35 cellular contexts compared by ENCODE assay signal in genomic region chr17:47998044-47998443, GRCh38. TPM values are rescaled to one million over a fixed set of nuclear protein-coding genes. Genes with fewer than 3 reads are reported as not detected.
"Had no signal": no experiment of that assay in that cellular context is flagged by ENCODE, and none has a peak within 500 bp of the region (broad histone marks: within the 10 kb centered on the region; RNA-seq: fewer than 3 reads in every experiment).

No MANE protein-coding gene starts in this region.

- H3K9me3 ChIP-seq: ascending aorta, gastrocnemius medialis, left ventricle myocardium inferior, mucosa of descending colon, testis, transverse colon had no signal

- H3K9me3 Mint-ChIP-seq: activated naive CD4-positive, alpha-beta T cell treated with anti-CD3 and anti-CD28 coated beads, Interleukin-2, amount 10 ng/mL, durations not matched to agents 7 days and 5 days; activated naive CD8-positive, alpha-beta T cell treated with anti-CD3 and anti-CD28 coated beads, Interleukin-2, amount 10 ng/mL, durations not matched to agents 7 days and 5 days; activated T-helper 1 cell treated with anti-CD3 and anti-CD28 coated beads, Interleukin-12 subunit alpha, Interleukin-12 subunit beta, Interleukin-2, Interleukin-4 antibody, amounts not matched to agents 30 ng/mL and 10 ng/mL and 1 ng/mL, durations not matched to agents 14 hours and 24 hours and 36 hours; effector memory CD8-positive, alpha-beta T cell had no signal

- H3K79me2 ChIP-seq: hepatocyte had no signal

- H3K4me1 ChIP-seq: testis had no signal

- H3K27me3 Mint-ChIP-seq: progenitor cell of endocrine pancreas had no signal

- H2AFZ ChIP-seq: hepatocyte had no signal

- ATAC-seq: effector memory CD8-positive, alpha-beta T cell; gastrocnemius medialis; mucosa of descending colon; sciatic nerve had no signal

- H3K36me3 ChIP-seq: ascending aorta, brain microvascular endothelial cell, gastrocnemius medialis, left ventricle myocardium inferior, transverse colon had no signal

- H3K4me2 ChIP-seq: hepatocyte had no signal

- H3K4me3 ChIP-seq: ascending aorta, coronary artery, gastrocnemius medialis, hepatocyte, left ventricle myocardium inferior, mucosa of descending colon, testis, transverse colon had no signal

- H3K27ac ChIP-seq: ascending aorta, brain microvascular endothelial cell, gastrocnemius medialis, hepatocyte, left ventricle myocardium inferior, testis, transverse colon had no signal

- H3K27me3 ChIP-seq: brain microvascular endothelial cell, hepatocyte, testis, transverse colon had no signal

- H3K27ac Mint-ChIP-seq: activated naive CD4-positive, alpha-beta T cell treated with anti-CD3 and anti-CD28 coated beads, Interleukin-2, amount 10 ng/mL, durations not matched to agents 7 days and 5 days; activated naive CD8-positive, alpha-beta T cell treated with anti-CD3 and anti-CD28 coated beads, Interleukin-2, amount 10 ng/mL, durations not matched to agents 7 days and 5 days; activated T-helper 1 cell treated with anti-CD3 and anti-CD28 coated beads, Interleukin-12 subunit alpha, Interleukin-12 subunit beta, Interleukin-2, Interleukin-4 antibody, amounts not matched to agents 30 ng/mL and 10 ng/mL and 1 ng/mL, durations not matched to agents 14 hours and 24 hours and 36 hours; effector memory CD8-positive, alpha-beta T cell; progenitor cell of endocrine pancreas had no signal

- H3K4me3 Mint-ChIP-seq: activated naive CD4-positive, alpha-beta T cell treated with anti-CD3 and anti-CD28 coated beads, Interleukin-2, amount 10 ng/mL, durations not matched to agents 7 days and 5 days; activated naive CD8-positive, alpha-beta T cell treated with anti-CD3 and anti-CD28 coated beads, Interleukin-2, amount 10 ng/mL, durations not matched to agents 7 days and 5 days; activated T-helper 1 cell treated with anti-CD3 and anti-CD28 coated beads, Interleukin-12 subunit alpha, Interleukin-12 subunit beta, Interleukin-2, Interleukin-4 antibody, amounts not matched to agents 30 ng/mL and 10 ng/mL and 1 ng/mL, durations not matched to agents 14 hours and 24 hours and 36 hours; effector memory CD8-positive, alpha-beta T cell had no signal

- H3K36me3 Mint-ChIP-seq: activated naive CD4-positive, alpha-beta T cell treated with anti-CD3 and anti-CD28 coated beads, Interleukin-2, amount 10 ng/mL, durations not matched to agents 7 days and 5 days; activated naive CD8-positive, alpha-beta T cell treated with anti-CD3 and anti-CD28 coated beads, Interleukin-2, amount 10 ng/mL, durations not matched to agents 7 days and 5 days had no signal

- DNase-seq: activated CD4-positive, alpha-beta T cell treated with anti-CD3 and anti-CD28 coated beads for 4 hours; activated CD4-positive, alpha-beta T cell treated with anti-CD3 and anti-CD28 coated beads, Interleukin-2, amount 50 U/mL, for 4 hours; activated CD8-positive, alpha-beta memory T cell treated with anti-CD3 and anti-CD28 coated beads, Interleukin-2, amount 50 U/mL, for 4 hours; activated effector memory CD4-positive, alpha-beta T cell treated with anti-CD3 and anti-CD28 coated beads, Interleukin-2, amount 50 U/mL, for 16 hours; activated naive CD4-positive, alpha-beta T cell treated with anti-CD3 and anti-CD28 coated beads, Interleukin-2, amount 10 ng/mL, durations not matched to agents 7 days and 5 days; activated naive CD8-positive, alpha-beta T cell treated with anti-CD3 and anti-CD28 coated beads, Interleukin-2, amount 10 ng/mL, durations not matched to agents 7 days and 5 days; activated T-cell treated with anti-CD3 and anti-CD28 coated beads, Interleukin-2, amount 50 U/mL, for 1 hour; brain microvascular endothelial cell; effector memory CD8-positive, alpha-beta T cell; erythroblast; gastrocnemius medialis; islet precursor cell; left ventricle myocardium inferior; mucosa of descending colon; small intestine; stimulated activated CD4-positive, alpha-beta T cell treated with anti-CD3 and anti-CD28 coated beads, Interleukin-1b, Interleukin-23, amount 100 ng/mL, for 48 hours; stimulated activated CD4-positive, alpha-beta T cell treated with anti-CD3 and anti-CD28 coated beads, Interleukin-4, amount 100 ng/mL, for 4 hours; stimulated activated naive CD4-positive, alpha-beta T cell; testis; transverse colon had no signal

RNA-seq across cellular contexts. Expression of gene COPZ2, which starts 39.6 kb away (rescaled TPM):
- total RNA-seq: progenitor cell of endocrine pancreas had no signal
- polyA plus RNA-seq: neural cell had no signal

RNA-seq across cellular contexts. Expression of gene PRR15L, which starts 40.4 kb away (rescaled TPM):
- total RNA-seq: activated CD8-positive, alpha-beta memory T cell treated with anti-CD3 and anti-CD28 coated beads for 36 hours; activated naive CD8-positive, alpha-beta T cell treated with anti-CD3 and anti-CD28 coated beads, Interleukin-2, amount 10 ng/mL, durations not matched to agents 7 days and 5 days; activated T-helper 1 cell treated with anti-CD3 and anti-CD28 coated beads, Interleukin-12 subunit alpha, Interleukin-12 subunit beta, Interleukin-2, Interleukin-4 antibody, amounts not matched to agents 30 ng/mL and 10 ng/mL and 1 ng/mL, durations not matched to agents 14 hours and 24 hours and 36 hours; ascending aorta; cardiac septum; cerebellum; lung microvascular endothelial cell; mesenteric fat pad; myocyte; osteoblast; sciatic nerve; T-helper 1 cell treated with Interleukin-12 subunit alpha and Interleukin-12 subunit beta and Interleukin-4 antibody, amounts not matched to agents 30 ng/mL and 1 ng/mL, for 36 hours had no signal
- polyA plus RNA-seq: neural cell had no signal
